2 cellular contexts compared by ENCODE assay signal in genomic region chr11:134738581-134738980, GRCh38.
A peak's percentile ranks its signal among the peaks of the same experiment; 100 is the strongest.
TF ChIP-seq lines count a peak whose summit lies in the region.

No MANE protein-coding gene starts in this region.

TF ChIP-seq in GM12878, 131 proteins besides CTCF, POLR2A, EP300 and RAD21:
- TF ChIP-seq ZBTB33 (IDR thresholded peaks at IDR 0.05) (no peak), CHD1 (IDR thresholded peaks at IDR 0.05; ENCODE audit: low read depth, low read length) (no peak), TCF3 (IDR thresholded peaks at IDR 0.05; ENCODE audit: borderline replicate concordance, insufficient read depth, low read depth, low read length) (0 out of 2 replicates have a peak, but pooled peaks have one; percentile 44), ZNF274 (IDR thresholded peaks at IDR 0.05; ENCODE audit: insufficient read depth, insufficient read length) (no peak), MTA3 (IDR thresholded peaks at IDR 0.05; ENCODE audit: borderline replicate concordance, low read length) (no peak), SMARCA5 (IDR thresholded peaks at IDR 0.05) (no peak), PBX3 (IDR thresholded peaks at IDR 0.05; ENCODE audit: insufficient replicate concordance, low read depth, low read length) (peak; percentile 13), CHD2 (IDR thresholded peaks at IDR 0.05; ENCODE audit: borderline replicate concordance, low read depth, low read length) (no peak), HSF1 (IDR thresholded peaks at IDR 0.05; ENCODE audit: low read depth, low read length) (no peak), BCL3 (IDR thresholded peaks at IDR 0.05; ENCODE audit: borderline replicate concordance, insufficient read depth, low read depth, low read length, poor library complexity, severe bottlenecking) (peak; percentile 96), NFYA (IDR thresholded peaks at IDR 0.05; ENCODE audit: borderline replicate concordance, low read depth, low read length) (no peak), BACH1 (IDR thresholded peaks at IDR 0.05; ENCODE audit: borderline replicate concordance) (no peak), NFIC (IDR thresholded peaks at IDR 0.05; ENCODE audit: low read depth, low read length) (peak; percentile 33; the same call in 1 of the 2 replicates), MEF2A (IDR thresholded peaks at IDR 0.05; ENCODE audit: insufficient read depth, low read depth, low read length) (no peak), YY1 (IDR thresholded peaks at IDR 0.05; ENCODE audit: low read depth, low read length) (no peak), SPI1 (IDR thresholded peaks at IDR 0.05; ENCODE audit: borderline replicate concordance, insufficient read depth, low read depth, low read length) (no peak), BMI1 (IDR thresholded peaks at IDR 0.05; ENCODE audit: borderline replicate concordance) (no peak), ZBED1 (IDR thresholded peaks at IDR 0.05; ENCODE audit: borderline replicate concordance) (no peak)

TF ChIP-seq in H1, 55 proteins besides CTCF, POLR2A, EP300 and RAD21:
- TF ChIP-seq CHD1 (IDR thresholded peaks at IDR 0.05; ENCODE audit: low read depth, low read length) (no peak), CHD7 (IDR thresholded peaks at IDR 0.05; ENCODE audit: insufficient replicate concordance, low read length) (no peak), POLR2AphosphoS5 (IDR thresholded peaks at IDR 0.05; ENCODE audit: low read depth, low read length) (no peak), CEBPB (IDR thresholded peaks at IDR 0.05; ENCODE audit: low read depth, low read length) (no peak), PHF8 (conservative IDR thresholded peaks at IDR 0.05; ENCODE audit: low read depth, low read length) (no peak), SRF (IDR thresholded peaks at IDR 0.05; ENCODE audit: low read depth, low read length) (no peak), CTBP2 (IDR thresholded peaks at IDR 0.05; ENCODE audit: borderline replicate concordance, insufficient read depth, insufficient read length, low read length) (no peak), POU5F1 (IDR thresholded peaks at IDR 0.05; ENCODE audit: low read depth, low read length) (no peak), ATF3 (IDR thresholded peaks at IDR 0.05; ENCODE audit: insufficient read depth, low read depth, low read length) (no peak), RBBP5 (IDR thresholded peaks at IDR 0.05; ENCODE audit: borderline replicate concordance, low read depth, low read length) (no peak), JUN (IDR thresholded peaks at IDR 0.05; ENCODE audit: low read depth, low read length) (no peak), USF2 (IDR thresholded peaks at IDR 0.05; ENCODE audit: low read length) (no peak)
